20 cellular contexts compared by ENCODE assay signal in the genomic region with DNA sequence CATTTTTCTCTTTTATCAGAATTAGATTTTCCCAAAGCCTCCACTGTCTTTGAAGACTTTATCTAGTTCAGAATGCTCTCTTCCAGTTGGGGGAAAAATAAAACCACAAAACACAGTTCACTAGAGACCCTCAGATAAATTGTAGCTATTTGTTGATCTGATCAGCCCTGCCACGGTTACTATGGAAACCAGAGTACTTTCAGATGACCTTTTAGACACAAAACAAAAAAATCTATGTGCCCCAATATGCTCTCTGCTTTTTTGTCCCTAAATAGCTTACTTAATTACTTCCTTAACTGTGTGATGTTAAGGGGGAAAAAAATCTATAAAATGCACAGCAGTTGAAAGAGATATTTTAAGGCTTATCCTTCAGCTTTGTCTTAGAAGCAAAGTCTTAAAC.
A peak's percentile ranks its signal among the peaks of the same experiment; 100 is the strongest.
DNase-seq lines count a peak whose midpoint lies in the region; ATAC-seq and TF ChIP-seq lines count a peak whose summit lies in the region.
"Had no signal": no experiment of that assay in that cellular context is flagged by ENCODE, and none has a peak within 500 bp of the region (broad histone marks: within the 10 kb centered on the region; RNA-seq: fewer than 3 reads in every experiment).

No MANE protein-coding gene starts in this region.

- H3K27me3 ChIP-seq in BLaER1: no peaks in the 10 kb centered on the region
- H3K27me3 ChIP-seq in CD4-positive, CD25-positive, alpha-beta regulatory T cell (ENCODE audit: control insufficient read depth, insufficient read depth, low read length): no peaks in the 10 kb centered on the region
- H3K27me3 ChIP-seq in right atrium auricular region: no peaks in the 10 kb centered on the region
- H3K27me3 ChIP-seq: BE2C, tibial artery had no signal

- peak overlapping the region in 2 of 3 donors; percentile 25 to 33 for H3K27ac Mint-ChIP-seq in CD4-positive, CD25-positive, alpha-beta regulatory T cell
- H3K27ac Mint-ChIP-seq in immature natural killer cell: peak overlapping the region in 5 of 6 donors; percentile 8 to 71 (median 30)

- peak overlapping the region; percentile 32 for H3K4me2 ChIP-seq in BLaER1

- H3K4me3 Mint-ChIP-seq in CD4-positive, CD25-positive, alpha-beta regulatory T cell: no peak overlapping the region
- no peak overlapping the region for H3K4me3 Mint-ChIP-seq in immature natural killer cell

- H3K36me3 ChIP-seq in BLaER1: no peaks in the 10 kb centered on the region
- no peaks in the 10 kb centered on the region for H3K36me3 ChIP-seq in CD4-positive, CD25-positive, alpha-beta regulatory T cell (ENCODE audit: control insufficient read depth, insufficient read depth, low read length)
- no peaks in the 10 kb centered on the region for H3K36me3 ChIP-seq in right atrium auricular region
- H3K36me3 ChIP-seq: BE2C, tibial artery had no signal

- peaks cover 0 to 2% (median 0%) of the 10 kb centered on the region in 7 donors for H3K9me3 Mint-ChIP-seq in CD4-positive, CD25-positive, alpha-beta regulatory T cell
- H3K9me3 Mint-ChIP-seq in immature natural killer cell: no peaks in the 10 kb centered on the region

- no peak overlapping the region for H3K27ac ChIP-seq in BLaER1
- H3K27ac ChIP-seq in CD4-positive, CD25-positive, alpha-beta regulatory T cell (ENCODE audit: insufficient read depth, low read length, poor library complexity, severe bottlenecking): no peak overlapping the region
- H3K27ac ChIP-seq in right atrium auricular region: no peak overlapping the region
- H3K27ac ChIP-seq: tibial artery had no signal

- no peaks in the 10 kb centered on the region for H3K27me3 Mint-ChIP-seq in CD4-positive, CD25-positive, alpha-beta regulatory T cell
- H3K27me3 Mint-ChIP-seq in immature natural killer cell (ENCODE audit: low read depth in 3 of 3): peaks cover 0 to 2% (median 0%) of the 10 kb centered on the region in 3 donors

- H3K4me3 ChIP-seq in BLaER1: no peak overlapping the region
- no peak overlapping the region for H3K4me3 ChIP-seq in CD4-positive, CD25-positive, alpha-beta regulatory T cell (ENCODE audit: low read depth, low read length)
- no peak overlapping the region for H3K4me3 ChIP-seq in right atrium auricular region
- H3K4me3 ChIP-seq: tibial artery had no signal

- ATAC-seq in CD4-positive, CD25-positive, alpha-beta regulatory T cell (ENCODE audit: low read depth in 2 of 2): no peak
- ATAC-seq in HG03196 (IDR thresholded peaks at IDR 0.05; ENCODE audit: unreplicated experiment): no peak
- ATAC-seq in GM19452 (IDR thresholded peaks at IDR 0.05; ENCODE audit: unreplicated experiment): no peak
- ATAC-seq: left cardiac atrium had no signal

- H3K36me3 Mint-ChIP-seq in CD4-positive, CD25-positive, alpha-beta regulatory T cell: peaks cover 16% of the 10 kb centered on the region
- H3K36me3 Mint-ChIP-seq in immature natural killer cell: peaks cover 0 to under 1% (median 0%) of the 10 kb centered on the region in 3 donors

- TF ChIP-seq CTCF in right atrium auricular region (IDR thresholded peaks at IDR 0.05): no peak

- H4K20me1 ChIP-seq in BLaER1: no peaks in the 10 kb centered on the region

- H3K4me1 ChIP-seq in BLaER1: peaks cover 22% of the 10 kb centered on the region
- no peaks in the 10 kb centered on the region for H3K4me1 ChIP-seq in CD4-positive, CD25-positive, alpha-beta regulatory T cell (ENCODE audit: control insufficient read depth, insufficient read depth, low read length, poor library complexity, severe bottlenecking)
- H3K4me1 ChIP-seq in right atrium auricular region: no peaks in the 10 kb centered on the region
- H3K4me1 ChIP-seq: tibial artery had no signal

- H3K9me3 ChIP-seq in BLaER1: no peaks in the 10 kb centered on the region
- no peaks in the 10 kb centered on the region for H3K9me3 ChIP-seq in CD4-positive, CD25-positive, alpha-beta regulatory T cell (ENCODE audit: control insufficient read depth in 2 of 2, low read length in 2 of 2)
- H3K9me3 ChIP-seq in right atrium auricular region: no peaks in the 10 kb centered on the region
- H3K9me3 ChIP-seq: BE2C, tibial artery had no signal

- H3K9ac ChIP-seq in BLaER1: no peak overlapping the region

- H3K4me1 Mint-ChIP-seq in CD4-positive, CD25-positive, alpha-beta regulatory T cell: peaks cover 0 to 12% (median under 1%) of the 10 kb centered on the region in 4 donors
- peaks cover 16 to 17% of the 10 kb centered on the region in 2 donors for H3K4me1 Mint-ChIP-seq in immature natural killer cell

- no peak for DNase-seq in CD4-positive, CD25-positive, alpha-beta regulatory T cell
- DNase-seq in NCI-H774 (lab: John Stamatoyannopoulos, UW): peak; percentile 30
- no peak for DNase-seq in immature natural killer cell
- DNase-seq in right atrium auricular region (ENCODE audit: low spot score): no peak
- DNase-seq: activated T-cell treated with anti-CD3 and anti-CD28 coated beads, Interleukin-2, amount 50 U/mL, for 48 hours; BE2C; cerebellar nuclear complex; DMS79; foreskin fibroblast; IMR-90; left cardiac atrium; midbrain; MV-4-11; SHP77 treated with DMSO at 0.1 percent for 48 hours; stimulated activated CD4-positive, alpha-beta T cell treated with anti-CD3 and anti-CD28 coated beads, Interleukin-2, amount 100 ng/mL, for 48 hours; T-helper 9 cell; tibial artery had no signal
